In genomic region chr1:226717256-226717909, GRCh38 we compare ENCODE assay signal across 9 cellular contexts. TPM values are rescaled to one million over a fixed set of nuclear protein-coding genes. Genes with fewer than 3 reads are reported as not detected.
A peak's percentile ranks its signal among the peaks of the same experiment; 100 is the strongest.
DNase-seq lines count a peak whose midpoint lies in the region; ATAC-seq, FAIRE-seq and TF ChIP-seq lines count a peak whose summit lies in the region.
"Had no signal": no experiment of that assay in that cellular context is flagged by ENCODE, and none has a peak within 500 bp of the region (broad histone marks: within the 10 kb centered on the region; RNA-seq: fewer than 3 reads in every experiment).

No MANE protein-coding gene starts in this region.

- CTCF ChIA-PET in OCI-LY7 (lab: Charles Lee; ENCODE audit: unreplicated experiment): no interaction called here

- peak overlapping the region; percentile 46 for H3K4me2 ChIP-seq in OCI-LY7 (ENCODE audit: low read length)
- H3K4me2 ChIP-seq in astrocyte (ENCODE audit: low read length): peak overlapping the region; percentile 29

- peaks cover 4% of the 10 kb centered on the region; the same call in 1 of the 2 replicates for H4K20me1 ChIP-seq in OCI-LY7 (ENCODE audit: insufficient read depth, low read length)
- H4K20me1 ChIP-seq in astrocyte (ENCODE audit: insufficient read depth, low read length): peaks cover 4% of the 10 kb centered on the region

- H3K9me2 ChIP-seq in OCI-LY7 (ENCODE audit: insufficient read depth, low read length): no peaks in the 10 kb centered on the region

- no peak for FAIRE-seq in astrocyte (lab: Jason Lieb, UNC)

- no peak for TF ChIP-seq POLR2A in thyroid gland (IDR thresholded peaks at IDR 0.05)

- peaks cover 25% of the 10 kb centered on the region for H3K4me1 Mint-ChIP-seq in astrocyte (ENCODE audit: low read depth, unreplicated experiment)

- ATAC-seq in omental fat pad (ENCODE audit: low FRiP score) (peak; percentile 71), GM21576 (IDR thresholded peaks at IDR 0.05; ENCODE audit: unreplicated experiment) (no peak)

- POLR2A ChIA-PET in OCI-LY7 (lab: Charles Lee): interaction anchor here (0.5 to 1.6 kb wide), 3 partner anchors 8 to 39 kb away, joined by 3 read pairs; no protein-coding TSS in a partner anchor

- peak; percentile 55 for DNase-seq in Daoy (ENCODE audit: low read depth)
- DNase-seq in OCI-LY7 (ENCODE audit: low spot score): peak; percentile 72
- no peak for DNase-seq in astrocyte (ENCODE audit: low read depth)
- no peak for DNase-seq in omental fat pad (ENCODE audit: low spot score)
- no peak for DNase-seq in iPS-NIHi7 (ENCODE audit: extremely low spot score)
- DNase-seq in thyroid gland: no peak
- no peak for DNase-seq in NAMALWA (ENCODE audit: low spot score)
- DNase-seq: NCI-H2171 treated with DMSO at 0.1 percent for 48 hours had no signal

- H3K36me3 ChIP-seq in OCI-LY7 (ENCODE audit: insufficient read depth, low read length) (peaks cover 69% of the 10 kb centered on the region), astrocyte (ENCODE audit: insufficient read depth, low read length) (no peaks in the 10 kb centered on the region), thyroid gland (no peaks in the 10 kb centered on the region)

- H3K27ac ChIP-seq in OCI-LY7 (ENCODE audit: low read depth, low read length, poor library complexity, severe bottlenecking) (peak overlapping the region; percentile 99), astrocyte (ENCODE audit: low read depth, low read length) (no peak overlapping the region), thyroid gland (no peak overlapping the region)

- peaks cover 11% of the 10 kb centered on the region for H3K9me3 ChIP-seq in OCI-LY7 (ENCODE audit: low read length)
- H3K9me3 ChIP-seq in astrocyte (ENCODE audit: insufficient read depth, low read depth, low read length): no peaks in the 10 kb centered on the region
- no peaks in the 10 kb centered on the region for H3K9me3 ChIP-seq in thyroid gland

- no TSS peak for BruUV-seq in OCI-LY7 (replicated peaks; lab: Mats Ljungman, UMichigan)

- no peak overlapping the region for H3K27ac Mint-ChIP-seq in astrocyte (ENCODE audit: unreplicated experiment)

- H3K9ac ChIP-seq in astrocyte (ENCODE audit: low read length): no peak overlapping the region

- H3K27me3 Mint-ChIP-seq in astrocyte (ENCODE audit: low read depth, unreplicated experiment): no peaks in the 10 kb centered on the region

- H3K79me2 ChIP-seq in OCI-LY7 (ENCODE audit: insufficient read depth, low read depth, low read length): peaks cover 90% of the 10 kb centered on the region
- no peaks in the 10 kb centered on the region for H3K79me2 ChIP-seq in astrocyte (ENCODE audit: insufficient read depth, low read length)

- H3K36me3 Mint-ChIP-seq in astrocyte (ENCODE audit: low read depth, unreplicated experiment): peaks cover 5% of the 10 kb centered on the region

- no peak overlapping the region for H3K4me3 Mint-ChIP-seq in astrocyte (ENCODE audit: unreplicated experiment)

- intact Hi-C loops in OCI-LY7 (cut with micrococcal nuclease; ENCODE audit: unreplicated experiment) (no loop called here), thyroid gland (cut with DNase I) (no loop called here)

- WGBS in thyroid gland, 2 donors: 79 to 84% methylated on average over 11 of the region's 11 CpGs

- peak; percentile 2; the same call in 1 of the 2 replicates for TF ChIP-seq CTCF in OCI-LY7 (conservative IDR thresholded peaks at IDR 0.05; ENCODE audit: low read length)
- TF ChIP-seq CTCF in astrocyte (IDR thresholded peaks at IDR 0.05; ENCODE audit: insufficient read depth, low read depth, low read length): no peak
- TF ChIP-seq CTCF in omental fat pad (IDR thresholded peaks at IDR 0.05): no peak
- no peak for TF ChIP-seq CTCF in thyroid gland (IDR thresholded peaks at IDR 0.05)

- H3K27me3 ChIP-seq in astrocyte (ENCODE audit: insufficient read depth, low read length) (no peaks in the 10 kb centered on the region), thyroid gland (no peaks in the 10 kb centered on the region)

- no peaks in the 10 kb centered on the region for H3K9me3 Mint-ChIP-seq in astrocyte (ENCODE audit: unreplicated experiment)

- H2AFZ ChIP-seq in OCI-LY7 (ENCODE audit: low read length) (no peak overlapping the region), astrocyte (ENCODE audit: low read depth, low read length) (no peak overlapping the region)

- peak overlapping the region; percentile 48 for H3K4me3 ChIP-seq in OCI-LY7 (ENCODE audit: low read depth, low read length, poor library complexity, severe bottlenecking)
- H3K4me3 ChIP-seq in astrocyte (ENCODE audit: insufficient read depth, low read depth, low read length): no peak overlapping the region
- H3K4me3 ChIP-seq in thyroid gland (replicated peaks in 1 of 3): no peak overlapping the region

- H3K4me1 ChIP-seq in OCI-LY7 (ENCODE audit: insufficient read depth, low read length, poor library complexity, severe bottlenecking) (peaks cover 65% of the 10 kb centered on the region), astrocyte (ENCODE audit: insufficient read depth, low read length) (peaks cover 8% of the 10 kb centered on the region), thyroid gland (no peaks in the 10 kb centered on the region)

RNA-seq across cellular contexts. Expression of gene ITPKB, which starts 21.7 kb away (rescaled TPM):
- total RNA-seq in Daoy (2014; rRNA removed; shearing (Covaris generic)): 2.3 and 5.4 TPM in 2 replicates
- total RNA-seq in OCI-LY7 (2014; rRNA removed; shearing (Covaris generic)): 17.8 and 20.5 TPM in 2 replicates
- total RNA-seq in OCI-LY7 (2022) (33.3 and 33.4 TPM in 2 replicates), astrocyte (10.5 and 10.9 TPM in 2 replicates), omental fat pad (10 to 100 TPM; 22.2 to 68.6 (median 31.5) TPM), thyroid gland (10 to 100 TPM; 19.1 to 24.0 (median 22.2) TPM)

Comparison
In these comparisons a context has a peak if more than half of its experiments do, and no peak if none do; other contexts are left out.
1. DNase-seq: peak in Daoy (single experiment) and OCI-LY7 (single experiment); none in astrocyte (single experiment), omental fat pad (single experiment), iPS-NIHi7 (single experiment), thyroid gland (0 of 2) and NAMALWA (single experiment).